Comparison of ENCODE assay signal across 1 cellular context in the genomic region with DNA sequence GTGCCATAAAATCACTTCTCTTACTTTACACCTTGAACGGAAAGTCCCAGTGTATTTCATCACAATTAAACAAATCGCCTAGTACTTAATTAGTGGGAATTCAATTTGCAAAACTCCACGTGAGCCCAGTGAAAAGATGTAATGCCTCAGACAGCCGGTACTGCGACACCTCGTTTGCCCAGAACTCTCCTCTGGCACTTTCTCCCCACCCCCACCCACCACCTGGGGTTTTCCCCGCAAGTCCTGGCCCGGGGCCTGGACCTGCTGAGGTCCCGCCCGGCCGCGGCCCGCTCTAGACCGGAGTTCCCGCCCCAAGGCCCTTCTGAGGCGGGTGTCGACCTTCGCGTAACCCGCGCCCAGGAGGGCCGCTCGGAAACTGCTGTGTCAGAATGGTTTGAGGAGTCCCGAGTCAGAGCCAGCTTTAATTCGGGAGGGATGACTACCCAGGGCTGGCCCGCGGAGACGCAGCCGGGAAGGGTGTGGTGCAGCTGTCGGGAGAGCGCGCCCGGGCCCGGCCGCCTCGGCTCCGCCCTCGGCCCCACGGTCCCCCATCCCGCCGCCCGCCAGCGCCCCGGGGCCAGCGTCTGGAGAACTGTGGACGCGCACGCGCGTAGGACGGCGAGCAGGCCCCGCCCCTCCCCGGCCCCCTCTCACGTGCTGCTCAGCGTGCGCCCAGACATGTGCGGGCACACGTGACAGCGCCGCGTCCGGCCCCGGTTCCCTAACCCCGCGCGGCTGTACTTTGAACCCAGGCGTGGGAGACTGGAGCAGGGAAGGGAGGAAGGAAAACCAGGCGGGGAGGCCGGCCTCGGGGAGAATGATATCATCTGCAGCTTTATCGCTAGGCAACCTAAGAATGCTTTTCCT.
TF ChIP-seq lines count a peak whose summit lies in the region.

No MANE protein-coding gene starts in this region.

TF ChIP-seq in HepG2, 621 proteins besides CTCF, POLR2A, EP300 and RAD21 (continued from another document and continues in another):
- TF ChIP-seq, protein P1, sequence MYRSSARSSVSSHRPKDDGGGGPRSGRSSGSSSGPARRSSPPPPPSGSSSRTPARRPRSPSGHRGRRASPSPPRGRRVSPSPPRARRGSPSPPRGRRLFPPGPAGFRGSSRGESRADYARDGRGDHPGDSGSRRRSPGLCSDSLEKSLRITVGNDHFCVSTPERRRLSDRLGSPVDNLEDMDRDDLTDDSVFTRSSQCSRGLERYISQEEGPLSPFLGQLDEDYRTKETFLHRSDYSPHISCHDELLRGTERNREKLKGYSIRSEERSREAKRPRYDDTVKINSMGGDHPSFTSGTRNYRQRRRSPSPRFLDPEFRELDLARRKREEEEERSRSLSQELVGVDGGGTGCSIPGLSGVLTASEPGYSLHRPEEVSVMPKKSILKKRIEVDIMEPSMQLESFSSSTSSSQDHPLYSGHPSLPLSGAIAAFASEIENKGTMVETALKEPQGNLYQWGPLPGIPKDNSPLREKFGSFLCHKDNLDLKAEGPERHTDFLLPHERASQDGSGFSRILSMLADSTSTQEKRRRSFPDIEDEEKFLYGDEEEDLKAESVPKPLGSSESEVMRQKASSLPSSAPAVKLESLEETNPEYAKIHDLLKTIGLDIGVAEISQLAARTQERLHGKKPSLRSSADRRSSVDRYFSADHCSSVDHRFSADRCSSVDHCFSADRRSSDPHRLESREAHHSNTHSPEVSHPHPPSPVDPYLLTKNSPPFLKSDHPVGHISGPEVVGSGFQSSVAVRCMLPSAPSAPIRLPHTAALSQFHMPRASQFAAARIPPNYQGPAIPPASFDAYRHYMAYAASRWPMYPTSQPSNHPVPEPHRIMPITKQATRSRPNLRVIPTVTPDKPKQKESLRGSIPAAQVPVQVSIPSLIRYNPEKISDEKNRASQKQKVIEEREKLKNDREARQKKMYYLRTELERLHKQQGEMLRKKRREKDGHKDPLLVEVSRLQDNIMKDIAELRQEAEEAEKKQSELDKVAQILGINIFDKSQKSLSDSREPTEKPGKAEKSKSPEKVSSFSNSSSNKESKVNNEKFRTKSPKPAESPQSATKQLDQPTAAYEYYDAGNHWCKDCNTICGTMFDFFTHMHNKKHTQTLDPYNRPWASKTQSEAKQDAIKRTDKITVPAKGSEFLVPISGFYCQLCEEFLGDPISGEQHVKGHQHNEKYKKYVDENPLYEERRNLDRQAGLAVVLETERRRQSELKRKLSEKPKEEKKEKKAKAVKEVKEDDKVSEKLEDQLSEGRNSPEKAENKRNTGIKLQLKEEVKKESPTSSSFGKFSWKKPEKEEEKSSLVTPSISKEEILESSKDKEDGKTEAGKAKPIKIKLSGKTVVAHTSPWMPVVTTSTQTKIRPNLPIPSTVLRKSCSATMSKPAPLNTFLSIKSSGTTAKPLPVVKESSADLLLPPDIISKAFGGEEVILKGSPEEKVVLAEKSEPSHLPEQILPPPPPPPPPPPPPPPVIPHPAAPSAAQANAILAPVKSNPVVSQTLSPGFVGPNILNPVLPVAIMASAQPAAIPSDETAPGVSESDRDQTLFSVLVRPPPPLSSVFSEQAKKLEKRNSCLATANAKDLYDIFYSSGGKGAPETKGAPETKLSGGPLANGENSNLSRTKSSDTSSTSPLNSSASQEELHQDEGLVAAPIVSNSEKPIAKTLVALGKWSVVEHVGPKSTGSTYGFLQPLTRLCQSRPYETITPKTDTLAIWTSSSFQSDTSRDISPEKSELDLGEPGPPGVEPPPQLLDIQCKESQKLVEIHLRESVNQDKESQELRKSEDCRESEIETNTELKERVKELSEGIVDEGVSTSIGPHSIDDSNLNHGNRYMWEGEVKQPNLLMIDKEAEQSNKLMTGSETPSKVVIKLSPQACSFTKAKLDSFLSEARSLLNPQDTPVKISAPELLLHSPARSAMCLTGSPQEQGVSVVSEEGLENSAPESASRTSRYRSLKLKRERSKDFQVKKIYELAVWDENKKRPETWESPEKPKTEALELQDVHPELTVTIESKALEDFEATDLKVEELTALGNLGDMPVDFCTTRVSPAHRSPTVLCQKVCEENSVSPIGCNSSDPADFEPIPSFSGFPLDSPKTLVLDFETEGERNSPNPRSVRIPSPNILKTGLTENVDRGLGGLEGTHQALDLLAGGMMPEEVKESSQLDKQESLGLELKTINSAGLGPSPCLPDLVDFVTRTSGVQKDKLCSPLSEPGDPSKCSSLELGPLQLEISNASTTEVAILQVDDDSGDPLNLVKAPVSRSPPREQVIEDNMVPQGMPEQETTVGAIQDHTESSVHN (CRISPR knock-in tag; IDR thresholded peaks at IDR 0.05): 0 out of 2 replicates have a peak, but pooled peaks have one; percentile 80
- TF ChIP-seq CENPX (CRISPR knock-in tag; IDR thresholded peaks at IDR 0.05) (no peak), AGO1 (IDR thresholded peaks at IDR 0.05; ENCODE audit: low read depth, low read length, poor library complexity, severe bottlenecking) (no peak), ZNF737 (CRISPR knock-in tag; IDR thresholded peaks at IDR 0.05; ENCODE audit: borderline replicate concordance) (no peak), ESRRA (CRISPR knock-in tag; IDR thresholded peaks at IDR 0.05; ENCODE audit: low read depth) (peak; percentile 57; the same call in 1 of the 2 replicates), GABPA (IDR thresholded peaks at IDR 0.05; ENCODE audit: low read depth, low read length) (no peak), GABPA (CRISPR knock-in tag; IDR thresholded peaks at IDR 0.05; ENCODE audit: low read depth) (peak; percentile 52; the same call in 1 of the 2 replicates), ZNF850 (CRISPR knock-in tag; conservative IDR thresholded peaks at IDR 0.05) (no peak), SIX4 (CRISPR knock-in tag; IDR thresholded peaks at IDR 0.05) (no peak; the same call in 1 of the 2 replicates), FOSL1 (CRISPR knock-in tag; IDR thresholded peaks at IDR 0.05; ENCODE audit: borderline replicate concordance) (no peak), ELF4 (CRISPR knock-in tag; IDR thresholded peaks at IDR 0.05; ENCODE audit: borderline replicate concordance) (no peak), ZBTB4 (CRISPR knock-in tag; IDR thresholded peaks at IDR 0.05; ENCODE audit: borderline replicate concordance) (no peak; the same call in 1 of the 2 replicates), MEIS2 (CRISPR knock-in tag; IDR thresholded peaks at IDR 0.05) (peak; percentile 72; the same call in 1 of the 2 replicates), ZNF816 (CRISPR knock-in tag; IDR thresholded peaks at IDR 0.05; ENCODE audit: borderline replicate concordance) (peak; percentile 93), BCL6 (CRISPR knock-in tag; IDR thresholded peaks at IDR 0.05) (peak; percentile 70; the same call in 1 of the 2 replicates), GPN1 (CRISPR knock-in tag; IDR thresholded peaks at IDR 0.05; ENCODE audit: borderline replicate concordance) (no peak), CREBL2 (CRISPR knock-in tag; IDR thresholded peaks at IDR 0.05; ENCODE audit: borderline replicate concordance) (peak; percentile 90; the same call in 1 of the 2 replicates), LCORL (IDR thresholded peaks at IDR 0.05) (no peak), LCORL (CRISPR knock-in tag; IDR thresholded peaks at IDR 0.05) (peak; percentile 60; the same call in 1 of the 2 replicates), ZFY (CRISPR knock-in tag; IDR thresholded peaks at IDR 0.05) (peak; percentile 74), ZNF772 (CRISPR knock-in tag; IDR thresholded peaks at IDR 0.05) (peak; percentile 75; the same call in 1 of the 2 replicates), ZNF652 (CRISPR knock-in tag; IDR thresholded peaks at IDR 0.05; ENCODE audit: borderline replicate concordance, low read depth) (no peak), RBM22 (optimal IDR thresholded peaks at IDR 0.05; ENCODE audit: low read length) (no peak), ARNTL (CRISPR knock-in tag; IDR thresholded peaks at IDR 0.05) (peak; percentile 100), ZNF609 (CRISPR knock-in tag; IDR thresholded peaks at IDR 0.05; ENCODE audit: borderline replicate concordance) (peak; percentile 85)
- TF ChIP-seq, protein P2, sequence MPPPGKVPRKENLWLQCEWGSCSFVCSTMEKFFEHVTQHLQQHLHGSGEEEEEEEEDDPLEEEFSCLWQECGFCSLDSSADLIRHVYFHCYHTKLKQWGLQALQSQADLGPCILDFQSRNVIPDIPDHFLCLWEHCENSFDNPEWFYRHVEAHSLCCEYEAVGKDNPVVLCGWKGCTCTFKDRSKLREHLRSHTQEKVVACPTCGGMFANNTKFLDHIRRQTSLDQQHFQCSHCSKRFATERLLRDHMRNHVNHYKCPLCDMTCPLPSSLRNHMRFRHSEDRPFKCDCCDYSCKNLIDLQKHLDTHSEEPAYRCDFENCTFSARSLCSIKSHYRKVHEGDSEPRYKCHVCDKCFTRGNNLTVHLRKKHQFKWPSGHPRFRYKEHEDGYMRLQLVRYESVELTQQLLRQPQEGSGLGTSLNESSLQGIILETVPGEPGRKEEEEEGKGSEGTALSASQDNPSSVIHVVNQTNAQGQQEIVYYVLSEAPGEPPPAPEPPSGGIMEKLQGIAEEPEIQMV (CRISPR knock-in tag; IDR thresholded peaks at IDR 0.05; ENCODE audit: low read depth): peak; percentile 85
- TF ChIP-seq, protein P3, sequence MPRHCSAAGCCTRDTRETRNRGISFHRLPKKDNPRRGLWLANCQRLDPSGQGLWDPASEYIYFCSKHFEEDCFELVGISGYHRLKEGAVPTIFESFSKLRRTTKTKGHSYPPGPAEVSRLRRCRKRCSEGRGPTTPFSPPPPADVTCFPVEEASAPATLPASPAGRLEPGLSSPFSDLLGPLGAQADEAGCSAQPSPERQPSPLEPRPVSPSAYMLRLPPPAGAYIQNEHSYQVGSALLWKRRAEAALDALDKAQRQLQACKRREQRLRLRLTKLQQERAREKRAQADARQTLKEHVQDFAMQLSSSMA (CRISPR knock-in tag; IDR thresholded peaks at IDR 0.05): no peak; the same call in 1 of the 2 replicates
- TF ChIP-seq, protein P4, sequence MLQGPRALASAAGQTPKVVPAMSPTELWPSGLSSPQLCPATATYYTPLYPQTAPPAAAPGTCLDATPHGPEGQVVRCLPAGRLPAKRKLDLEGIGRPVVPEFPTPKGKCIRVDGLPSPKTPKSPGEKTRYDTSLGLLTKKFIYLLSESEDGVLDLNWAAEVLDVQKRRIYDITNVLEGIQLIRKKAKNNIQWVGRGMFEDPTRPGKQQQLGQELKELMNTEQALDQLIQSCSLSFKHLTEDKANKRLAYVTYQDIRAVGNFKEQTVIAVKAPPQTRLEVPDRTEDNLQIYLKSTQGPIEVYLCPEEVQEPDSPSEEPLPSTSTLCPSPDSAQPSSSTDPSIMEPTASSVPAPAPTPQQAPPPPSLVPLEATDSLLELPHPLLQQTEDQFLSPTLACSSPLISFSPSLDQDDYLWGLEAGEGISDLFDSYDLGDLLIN (CRISPR knock-in tag; IDR thresholded peaks at IDR 0.05; ENCODE audit: borderline replicate concordance): no peak
